2 cellular contexts compared by ENCODE assay signal in genomic region chr1:110396259-110396958, GRCh38. TPM values are rescaled to one million over a fixed set of nuclear protein-coding genes. Genes with fewer than 3 reads are reported as not detected.
"Had no signal": no experiment of that assay in that cellular context is flagged by ENCODE, and none has a peak within 500 bp of the region (broad histone marks: within the 10 kb centered on the region; RNA-seq: fewer than 3 reads in every experiment).

No MANE protein-coding gene starts in this region.

RNA-seq across cellular contexts. Expression of gene PROK1, which starts 54.5 kb away (rescaled TPM):
- total RNA-seq: G401, GM12878 had no signal
- polyA plus RNA-seq: GM12878 had no signal
